In genomic region chr22:23144432-23144831, GRCh38 we compare ENCODE assay signal across 1 cellular context.
TF ChIP-seq lines count a peak whose summit lies in the region.

No MANE protein-coding gene starts in this region.

TF ChIP-seq in H1, 55 proteins besides CTCF, POLR2A, EP300 and RAD21:
- TF ChIP-seq CBX5 (IDR thresholded peaks at IDR 0.05; ENCODE audit: low read depth, low read length) (no peak), CREB1 (IDR thresholded peaks at IDR 0.05) (no peak), KDM1A (IDR thresholded peaks at IDR 0.05; ENCODE audit: borderline replicate concordance, low read length) (no peak), RNF2 (IDR thresholded peaks at IDR 0.05; ENCODE audit: borderline replicate concordance, low read depth, low read length, missing control alignments, poor library complexity, severe bottlenecking) (no peak), PHF8 (conservative IDR thresholded peaks at IDR 0.05; ENCODE audit: low read depth, low read length) (no peak), TAF7 (optimal IDR thresholded peaks at IDR 0.05; ENCODE audit: borderline replicate concordance, low read depth, low read length) (no peak)
